In the genomic region with DNA sequence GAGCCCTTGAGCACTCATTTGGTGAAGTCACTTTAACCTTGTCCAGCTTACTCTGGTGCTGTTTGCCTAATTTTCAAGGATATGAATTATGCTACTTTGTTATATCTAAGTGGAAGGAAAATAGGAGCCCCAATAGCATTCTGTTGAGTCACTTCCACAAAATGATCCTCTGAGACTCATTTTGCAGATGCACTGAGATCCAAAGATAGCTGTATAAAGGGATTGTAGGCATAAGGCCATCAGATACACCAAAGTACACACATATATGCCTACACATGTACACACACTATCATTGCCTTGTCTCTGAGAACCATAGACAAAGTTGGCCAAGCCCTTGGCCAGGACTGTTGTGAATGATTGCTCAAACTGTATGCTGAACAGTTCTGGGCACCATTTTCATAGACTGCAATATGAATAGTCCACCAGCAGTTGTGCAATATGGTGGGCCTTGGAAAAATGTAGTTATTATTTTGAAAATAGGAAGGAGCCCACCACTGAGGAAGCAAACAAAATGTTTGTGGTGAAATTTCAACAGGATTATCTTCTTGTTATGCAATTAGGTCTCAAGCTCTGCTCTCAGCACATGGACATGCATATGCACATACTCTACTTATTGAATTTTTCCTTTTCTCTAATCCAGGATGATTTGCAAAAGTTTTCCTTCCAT, we compare ENCODE assay signal across 19 cellular contexts.
DNase-seq lines count a peak whose midpoint lies in the region.
"Had no signal": no experiment of that assay in that cellular context is flagged by ENCODE, and none has a peak within 500 bp of the region (broad histone marks: within the 10 kb centered on the region; RNA-seq: fewer than 3 reads in every experiment).

No MANE protein-coding gene starts in this region.

- DNase-seq in AG08395 (ENCODE audit: low spot score): peak; percentile 42
- peak; percentile 61 for DNase-seq in HT1080 (ENCODE audit: low read depth)
- peak; percentile 50 for DNase-seq in RPMI7951 (ENCODE audit: low read depth)
- peak; percentile 45 for DNase-seq in fibroblast of peridontal ligament (ENCODE audit: extremely low read depth)
- DNase-seq in kidney glomerular epithelial cell (lab: John Stamatoyannopoulos, UW): no peak
- DNase-seq in H7: no peak
- DNase-seq in NK-92 (lab: John Stamatoyannopoulos, UW; ENCODE audit: unreplicated experiment): no peak
- no peak for DNase-seq in midbrain (lab: John Stamatoyannopoulos, UW)
- DNase-seq: activated CD8-positive, alpha-beta memory T cell treated with anti-CD3 and anti-CD28 coated beads for 24 hours; activated naive CD8-positive, alpha-beta T cell treated with anti-CD3 and anti-CD28 coated beads, Interleukin-2, amount 10 ng/mL, durations not matched to agents 7 days and 5 days; caudate nucleus; effector CD8-positive, alpha-beta T cell; left colon; NCI-H1105 treated with DMSO at 0.1 percent for 48 hours; NCI-H82; SHP77; stimulated activated naive CD8-positive, alpha-beta T cell treated with anti-CD3 and anti-CD28 coated beads, Interleukin-15, amount 100 ng/mL, for 72 hours; upper lobe of right lung had no signal

- no peak overlapping the region for H3K4me3 ChIP-seq in H7 (ENCODE audit: insufficient read depth, low read depth, low read length)
- H3K4me3 ChIP-seq: right atrium auricular region, upper lobe of right lung had no signal

- H3K27me3 ChIP-seq in H7 (ENCODE audit: control insufficient read depth, insufficient read depth, low read length): no peaks in the 10 kb centered on the region
- H3K27me3 ChIP-seq: right atrium auricular region, upper lobe of right lung had no signal

- H3K36me3 ChIP-seq in H7 (replicated peaks; ENCODE audit: control insufficient read depth, insufficient read depth, low read length): no peaks in the 10 kb centered on the region
- H3K36me3 ChIP-seq: right atrium auricular region, upper lobe of right lung had no signal

Comparison
In these comparisons a context has a peak if more than half of its experiments do, and no peak if none do; other contexts are left out.
1. DNase-seq: peak in AG08395 (single experiment), HT1080 (single experiment), RPMI7951 (single experiment) and fibroblast of peridontal ligament (single experiment); none in kidney glomerular epithelial cell (single experiment), H7 (single experiment), NK-92 (single experiment) and midbrain (single experiment).